In genomic region chr14:58107947-58108552, GRCh38 we compare ENCODE assay signal across 8 cellular contexts. TPM values are rescaled to one million over a fixed set of nuclear protein-coding genes. Genes with fewer than 3 reads are reported as not detected.
DNase-seq lines count a peak whose midpoint lies in the region; ATAC-seq, FAIRE-seq and TF ChIP-seq lines count a peak whose summit lies in the region.

No MANE protein-coding gene starts in this region.

- TF ChIP-seq POLR2A in suprapubic skin (IDR thresholded peaks at IDR 0.05) = no peak

- H3K27me3 ChIP-seq in bronchial epithelial cell (ENCODE audit: control insufficient read depth, insufficient read depth, low read length) (peaks cover 19% of the 10 kb centered on the region), suprapubic skin (no peaks in the 10 kb centered on the region)

- TF ChIP-seq EP300 in suprapubic skin (IDR thresholded peaks at IDR 0.05) = no peak

- WGBS in suprapubic skin = 21% methylated on average over 4 of the region's 4 CpGs

- H3K4me1 ChIP-seq in suprapubic skin = no peaks in the 10 kb centered on the region

- peak; percentile 84 for ATAC-seq in left lobe of liver

- H3K36me3 ChIP-seq in bronchial epithelial cell (ENCODE audit: control insufficient read depth, insufficient read depth, low read length) (no peaks in the 10 kb centered on the region), suprapubic skin (no peaks in the 10 kb centered on the region)

- H3K27ac ChIP-seq in suprapubic skin = no peak overlapping the region

- DNase-seq in SIG-M5 treated with dmso at 0.1 percent for 504 hours (lab: John Stamatoyannopoulos, UW; ENCODE audit: unreplicated experiment) (peak; percentile 36), SIG-M5 (lab: John Stamatoyannopoulos, UW) (no peak), M059J (ENCODE audit: low read depth) (peak; percentile 59), SHP77 (lab: John Stamatoyannopoulos, UW) (peak; percentile 36 to 63), bronchial epithelial cell (ENCODE audit: low read depth) (peak; percentile 64), left lobe of liver (ENCODE audit: low spot score) (no peak), suprapubic skin (ENCODE audit: low spot score in 2 of 2) (no peak)
- DNase-seq in activated effector memory CD4-positive, alpha-beta T cell treated with anti-CD3 and anti-CD28 coated beads, Interleukin-2, amount 50 U/mL, for 16 hours = no peak

- no peaks in the 10 kb centered on the region for H3K9me3 ChIP-seq in suprapubic skin

- no peak for FAIRE-seq in bronchial epithelial cell (lab: Jason Lieb, UNC)

- peak; percentile 48 for TF ChIP-seq CTCF in bronchial epithelial cell (IDR thresholded peaks at IDR 0.05; ENCODE audit: insufficient read depth, low read length, severe bottlenecking)
- TF ChIP-seq CTCF in suprapubic skin (IDR thresholded peaks at IDR 0.05) = peak; percentile 42 to 64

- no peak overlapping the region for H3K4me3 ChIP-seq in bronchial epithelial cell (ENCODE audit: low read depth, low read length)
- H3K4me3 ChIP-seq in suprapubic skin = no peak overlapping the region

RNA-seq across cellular contexts. Expression of gene ARMH4, which starts 44.0 kb away (rescaled TPM):
- 0.91 and 3.0 TPM in 2 replicates for total RNA-seq in M059J (2014; rRNA removed; shearing (Covaris generic))
- total RNA-seq in bronchial epithelial cell (under 0.01 and 0.51 TPM in 2 replicates), left lobe of liver (0.96 TPM), suprapubic skin (1 to 10 TPM; 2.8 to 4.7 (median 3.7) TPM)

Comparison
In these comparisons a context has a peak if more than half of its experiments do, and no peak if none do; other contexts are left out.
1. DNase-seq: peak in SIG-M5 treated with dmso at 0.1 percent for 504 hours (single experiment), M059J (single experiment), SHP77 (2 of 2) and bronchial epithelial cell (single experiment); none in SIG-M5 (single experiment), left lobe of liver (single experiment), suprapubic skin (0 of 2) and activated effector memory CD4-positive, alpha-beta T cell treated with anti-CD3 and anti-CD28 coated beads, Interleukin-2, amount 50 U/mL, for 16 hours (single experiment).